8 cellular contexts compared by ENCODE assay signal in genomic region chr6:105591053-105591452, GRCh38.
DNase-seq lines count a peak whose midpoint lies in the region; ATAC-seq, FAIRE-seq and TF ChIP-seq lines count a peak whose summit lies in the region.

No MANE protein-coding gene starts in this region.

- no peaks in the 10 kb centered on the region for H4K20me1 ChIP-seq in HepG2 (ENCODE audit: insufficient read depth, low read length)

- in situ Hi-C loops in HepG2 (cut with HindIII; ENCODE audit: extremely low pct_ligation_motif_present, low pct_unique_long_range_greater_than_20kb) = no loop called here

- H2AFZ ChIP-seq in HepG2 (ENCODE audit: low read length) = no peak overlapping the region

- no peaks in the 10 kb centered on the region for H3K36me3 ChIP-seq in HepG2 (replicated peaks in 1 of 2; ENCODE audit: control insufficient read depth in 1 of 2, insufficient read depth in 2 of 2, low read length in 2 of 2)

- H3K27ac Mint-ChIP-seq in CD14-positive monocyte = peak overlapping the region; percentile 55 to 92 (median 64)
- no peak overlapping the region for H3K27ac Mint-ChIP-seq in activated CD4-positive, alpha-beta memory T cell treated with anti-CD3 and anti-CD28 coated beads for 36 hours

- no peak overlapping the region for H3K27ac ChIP-seq in HepG2 (ENCODE audit: extremely low read length, insufficient read depth, low read length)

- ATAC-seq in GM19397 (IDR thresholded peaks at IDR 0.05; ENCODE audit: unreplicated experiment) = peak; percentile 82
- ATAC-seq in HG03354 (IDR thresholded peaks at IDR 0.05; ENCODE audit: poor library complexity, severe bottlenecking, unreplicated experiment) = peak; percentile 88
- no peak for ATAC-seq in HepG2

- TF ChIP-seq EP300 in HepG2 (IDR thresholded peaks at IDR 0.05; ENCODE audit: low read depth in 2 of 2, low read length in 2 of 2) (no peak), HepG2 (CRISPR knock-in tag; IDR thresholded peaks at IDR 0.05; ENCODE audit: borderline replicate concordance) (no peak)

- H3K9ac ChIP-seq in HepG2 (ENCODE audit: insufficient read depth, low read depth, low read length) = no peak overlapping the region

- H3K9me3 Mint-ChIP-seq in CD14-positive monocyte = peaks cover 0 to 2% (median 0%) of the 10 kb centered on the region in 7 donors
- no peaks in the 10 kb centered on the region for H3K9me3 Mint-ChIP-seq in activated CD4-positive, alpha-beta memory T cell treated with anti-CD3 and anti-CD28 coated beads for 36 hours

- H3K4me2 ChIP-seq in HepG2 (ENCODE audit: low read depth, low read length) = no peak overlapping the region

- TF ChIP-seq POLR2A in HepG2 (IDR thresholded peaks at IDR 0.05; ENCODE audit: insufficient read depth in 1 of 2, low read depth in 2 of 2, low read length in 2 of 2) = no peak

- no peak overlapping the region for H3K4me3 Mint-ChIP-seq in CD14-positive monocyte
- no peak overlapping the region for H3K4me3 Mint-ChIP-seq in activated CD4-positive, alpha-beta memory T cell treated with anti-CD3 and anti-CD28 coated beads for 36 hours

- H3K27me3 Mint-ChIP-seq in CD14-positive monocyte (ENCODE audit: low read depth in 3 of 3) = peaks cover 0 to 4% (median 3%) of the 10 kb centered on the region in 3 donors
- H3K27me3 Mint-ChIP-seq in activated CD4-positive, alpha-beta memory T cell treated with anti-CD3 and anti-CD28 coated beads for 36 hours = peaks cover 1% of the 10 kb centered on the region

- 0% methylated on average over 2 of the region's 2 CpGs for WGBS in HepG2 (ENCODE audit: low lambda C conversion rate)

- BruUV-seq in HepG2 (replicated peaks; lab: Mats Ljungman, UMichigan) = no TSS peak

- no peaks in the 10 kb centered on the region for H3K36me3 Mint-ChIP-seq in CD14-positive monocyte
- H3K36me3 Mint-ChIP-seq in activated CD4-positive, alpha-beta memory T cell treated with anti-CD3 and anti-CD28 coated beads for 36 hours = no peaks in the 10 kb centered on the region

- H3K4me1 ChIP-seq in HepG2 (ENCODE audit: insufficient read depth, low read length) = no peaks in the 10 kb centered on the region

- no peak overlapping the region for H3K4me3 ChIP-seq in HepG2 (replicated peaks in 1 of 3; ENCODE audit: insufficient read depth in 1 of 3, low read depth in 2 of 3, low read length in 3 of 3)

- TF ChIP-seq RAD21 in HepG2 (CRISPR knock-in tag; IDR thresholded peaks at IDR 0.05) = no peak

- DNase-seq in CD14-positive monocyte (ENCODE audit: low spot score) = no peak
- peak; percentile 25 for DNase-seq in activated CD4-positive, alpha-beta memory T cell treated with anti-CD3 and anti-CD28 coated beads for 36 hours
- no peak for DNase-seq in HepG2 (ENCODE audit: low spot score)
- no peak for DNase-seq in medulla oblongata (ENCODE audit: extremely low spot score)
- no peak for DNase-seq in stimulated activated CD4-positive, alpha-beta T cell treated with anti-CD3 and anti-CD28 coated beads, Interleukin-2, amount 100 ng/mL, for 48 hours
- DNase-seq in NCI-H1048 (lab: John Stamatoyannopoulos, UW) = no peak

- H3K9me3 ChIP-seq in HepG2 (ENCODE audit: low read length) = no peaks in the 10 kb centered on the region

- no peak for TF ChIP-seq CTCF in CD14-positive monocyte (IDR thresholded peaks at IDR 0.05)
- no peak for TF ChIP-seq CTCF in HepG2 (CRISPR knock-in tag; IDR thresholded peaks at IDR 0.05)

- FAIRE-seq in HepG2 (lab: Jason Lieb, UNC) = no peak

- H3K27me3 ChIP-seq in HepG2 (ENCODE audit: control insufficient read depth in 1 of 2, insufficient read depth in 2 of 2, low read length in 2 of 2) = peaks cover 0 to 4% of the 10 kb centered on the region in 2 experiments; a peak in 1 of 5 replicates

- POLR2A ChIA-PET in activated CD4-positive, alpha-beta memory T cell treated with anti-CD3 and anti-CD28 coated beads for 36 hours (lab: Charles Lee) = no interaction called here
- POLR2A ChIA-PET in HepG2 (lab: Yijun Ruan, JAX) = no interaction called here

- intact Hi-C loops in CD14-positive monocyte (cut with micrococcal nuclease) = no loop called here
- intact Hi-C loops in activated CD4-positive, alpha-beta memory T cell treated with anti-CD3 and anti-CD28 coated beads for 36 hours (cut with micrococcal nuclease) = no loop called here
- intact Hi-C loops in HepG2 (cut with micrococcal nuclease; ENCODE audit: unreplicated experiment) = no loop called here

- H3K79me2 ChIP-seq in HepG2 (ENCODE audit: insufficient read depth, low read length) = no peaks in the 10 kb centered on the region

- H3K4me1 Mint-ChIP-seq in CD14-positive monocyte = peaks cover 38% of the 10 kb centered on the region
- H3K4me1 Mint-ChIP-seq in activated CD4-positive, alpha-beta memory T cell treated with anti-CD3 and anti-CD28 coated beads for 36 hours (ENCODE audit: low read depth) = peaks cover 50% of the 10 kb centered on the region

- CTCF ChIA-PET in activated CD4-positive, alpha-beta memory T cell treated with anti-CD3 and anti-CD28 coated beads for 36 hours (lab: Charles Lee) = interaction anchor here (0.5 kb wide), 1 partner anchor 18 kb away, joined by 3 read pairs; no protein-coding TSS in a partner anchor
- CTCF ChIA-PET in HepG2 (lab: Yijun Ruan, JAX; ENCODE audit: low intra/inter-chr PET ratio, low total read pairs) = no interaction called here

TF ChIP-seq in HepG2, 621 proteins besides CTCF, POLR2A, EP300 and RAD21:
- no peak for TF ChIP-seq ZNF546 (CRISPR knock-in tag; conservative IDR thresholded peaks at IDR 0.05)
- no peak for TF ChIP-seq MYC (CRISPR knock-in tag; IDR thresholded peaks at IDR 0.05; ENCODE audit: borderline replicate concordance)
- no peak for TF ChIP-seq HMGA1 (CRISPR knock-in tag; conservative IDR thresholded peaks at IDR 0.05)
- TF ChIP-seq XRCC5 (optimal IDR thresholded peaks at IDR 0.05; ENCODE audit: low read length) = no peak
- TF ChIP-seq NFIB (CRISPR knock-in tag; IDR thresholded peaks at IDR 0.05; ENCODE audit: borderline replicate concordance) = no peak
- TF ChIP-seq MYNN (CRISPR knock-in tag; IDR thresholded peaks at IDR 0.05; ENCODE audit: low read depth) = no peak
- TF ChIP-seq ZNF839 (CRISPR knock-in tag; IDR thresholded peaks at IDR 0.05; ENCODE audit: borderline replicate concordance) = no peak
- no peak for TF ChIP-seq NFE2L2 (IDR thresholded peaks at IDR 0.05; ENCODE audit: low read length)
- no peak for TF ChIP-seq NRL (CRISPR knock-in tag; IDR thresholded peaks at IDR 0.05; ENCODE audit: borderline replicate concordance)
- no peak for TF ChIP-seq RERE (CRISPR knock-in tag; IDR thresholded peaks at IDR 0.05; ENCODE audit: low read depth)
- no peak for TF ChIP-seq ZNF34 (CRISPR knock-in tag; IDR thresholded peaks at IDR 0.05; ENCODE audit: borderline replicate concordance)
- no peak for TF ChIP-seq ZSCAN22 (CRISPR knock-in tag; IDR thresholded peaks at IDR 0.05)
- TF ChIP-seq ZNF556 (CRISPR knock-in tag; IDR thresholded peaks at IDR 0.05; ENCODE audit: borderline replicate concordance) = no peak
- no peak for TF ChIP-seq ZBTB1 (CRISPR knock-in tag; IDR thresholded peaks at IDR 0.05; ENCODE audit: borderline replicate concordance)
